In the genomic region with DNA sequence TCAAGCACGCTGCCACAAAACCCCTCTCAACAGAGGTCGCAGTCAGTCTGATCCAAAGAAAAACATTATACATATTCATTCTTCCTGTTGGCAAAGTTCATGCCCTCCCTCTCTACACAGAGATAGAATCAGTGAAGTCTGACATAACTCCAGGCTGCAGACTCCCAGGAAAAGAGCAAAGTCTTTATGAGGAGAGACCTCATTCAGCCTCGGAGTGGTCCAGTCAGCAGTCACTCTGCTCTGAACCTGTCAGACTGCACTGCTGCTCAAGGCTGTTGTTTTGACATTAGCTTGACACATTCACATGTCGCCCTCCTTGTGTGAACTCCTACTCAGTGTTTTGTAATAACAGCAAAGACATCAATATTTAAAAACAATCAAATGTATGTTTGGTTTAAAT, we compare ENCODE assay signal across 30 cellular contexts.
"Had no signal": no experiment of that assay in that cellular context is flagged by ENCODE, and none has a peak within 500 bp of the region (broad histone marks: within the 10 kb centered on the region; RNA-seq: fewer than 3 reads in every experiment).

No MANE protein-coding gene starts in this region.

- H3K27me3 ChIP-seq: ascending aorta, brain microvascular endothelial cell, esophagus muscularis mucosa, foreskin keratinocyte, gastrocnemius medialis had no signal

- H3K9me3 ChIP-seq: gastrocnemius medialis had no signal

- H3K4me3 ChIP-seq: ascending aorta, esophagus muscularis mucosa, gastrocnemius medialis had no signal

- H3K4me1 ChIP-seq: ascending aorta, esophagus muscularis mucosa, foreskin keratinocyte, gastrocnemius medialis had no signal

- ATAC-seq: activated CD4-positive, CD25-positive, alpha-beta regulatory T cell treated with anti-CD3 and anti-CD28 coated beads, Interleukin-2, amount 50 U/mL, for 24 hours; activated CD8-positive, alpha-beta memory T cell treated with anti-CD3 and anti-CD28 coated beads, Interleukin-2, amount 10 ng/mL, durations not matched to agents 7 days and 5 days; activated CD8-positive, alpha-beta T cell treated with anti-CD3 and anti-CD28 coated beads, Interleukin-2, amount 10 ng/mL, durations not matched to agents 7 days and 5 days; activated naive CD4-positive, alpha-beta T cell treated with anti-CD3 and anti-CD28 coated beads, Interleukin-2, amount 50 U/mL, for 72 hours; effector memory CD8-positive, alpha-beta T cell; foreskin keratinocyte; gastrocnemius medialis; T-helper 17 cell had no signal

- DNase-seq: activated B cell treated with CpG ODN at 0.5 μM for 24 hours; activated CD4-positive, alpha-beta T cell treated with anti-CD3 and anti-CD28 coated beads for 48 hours; activated CD4-positive, alpha-beta T cell treated with anti-CD3 and anti-CD28 coated beads, Interleukin-2, amount 50 U/mL, for 1 hour; activated CD4-positive, alpha-beta T cell treated with anti-CD3 and anti-CD28 coated beads, Interleukin-2, amount 50 U/mL, for 48 hours; activated CD8-positive, alpha-beta memory T cell treated with anti-CD3 and anti-CD28 coated beads, Interleukin-2, amount 10 ng/mL, durations not matched to agents 7 days and 5 days; activated CD8-positive, alpha-beta memory T cell treated with anti-CD3 and anti-CD28 coated beads, Interleukin-2, amount 50 U/mL, for 4 hours; activated CD8-positive, alpha-beta T cell treated with anti-CD3 and anti-CD28 coated beads, Interleukin-2, amount 10 ng/mL, durations not matched to agents 7 days and 5 days; activated gamma-delta T cell; activated naive CD4-positive, alpha-beta T cell; activated naive CD4-positive, alpha-beta T cell treated with anti-CD3 and anti-CD28 coated beads, Interleukin-2, amount 10 ng/mL, durations not matched to agents 7 days and 5 days; activated naive CD8-positive, alpha-beta T cell treated with anti-CD3 and anti-CD28 coated beads, Interleukin-2, amount 10 ng/mL, durations not matched to agents 7 days and 5 days; activated T-cell treated with anti-CD3 and anti-CD28 coated beads, Interleukin-2, amount 50 U/mL, for 1 hour; activated T-cell treated with anti-CD3 and anti-CD28 coated beads, Interleukin-2, amount 50 U/mL, for 48 hours; brain microvascular endothelial cell; cortex of kidney; dermis blood vessel endothelial cell; effector CD4-positive, alpha-beta T cell; effector memory CD8-positive, alpha-beta T cell; erythroblast; foreskin keratinocyte; gastrocnemius medialis; glutamatergic neuron; T-helper 1 cell; T-helper 17 cell; T1000; WERI-Rb-1 had no signal

- H3K27ac ChIP-seq: ascending aorta, brain microvascular endothelial cell, esophagus muscularis mucosa, foreskin keratinocyte, gastrocnemius medialis, WERI-Rb-1 had no signal

- H3K36me3 ChIP-seq: ascending aorta, brain microvascular endothelial cell, esophagus muscularis mucosa, gastrocnemius medialis, WERI-Rb-1 had no signal
